Comparison of ENCODE assay signal across 8 cellular contexts in the genomic region with DNA sequence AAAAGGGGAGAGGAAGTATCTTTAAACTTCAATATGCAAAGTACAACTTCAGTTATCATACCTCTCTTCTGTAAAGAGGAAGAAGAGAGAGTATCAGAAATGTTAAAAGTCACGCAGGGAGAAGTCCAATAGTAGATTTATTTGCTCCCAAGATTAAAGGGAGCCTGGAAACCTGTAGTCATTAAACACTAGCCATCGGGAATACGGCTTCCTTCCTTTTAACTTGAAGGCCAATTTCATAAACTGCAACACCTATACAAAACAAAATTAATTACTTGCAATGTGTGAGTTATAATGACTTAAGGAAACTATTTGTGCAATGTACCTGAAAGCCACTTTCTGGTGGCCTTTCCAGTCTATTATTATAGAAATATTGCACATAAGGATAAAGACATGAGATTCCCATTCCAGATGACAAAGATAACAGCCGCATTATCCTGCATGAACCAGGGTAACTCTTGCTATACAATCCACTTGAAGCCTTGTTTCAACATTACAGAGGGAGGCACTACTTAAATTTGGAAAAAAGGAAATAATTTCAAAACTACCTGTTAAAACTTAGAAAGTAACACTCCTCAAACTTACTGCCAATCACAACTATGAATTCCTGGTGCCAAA. TPM values are rescaled to one million over a fixed set of nuclear protein-coding genes. Genes with fewer than 3 reads are reported as not detected.
DNase-seq lines count a peak whose midpoint lies in the region; ATAC-seq and TF ChIP-seq lines count a peak whose summit lies in the region.

No MANE protein-coding gene starts in this region.

- CTCF ChIA-PET in MCF 10A (lab: Yijun Ruan, JAX), result interaction anchor here (0.6 to 1.5 kb wide), 5 partner anchors 56 to 759 kb away, joined by 3 to 8 read pairs (median 4); no protein-coding TSS in a partner anchor

- DNase-seq in HT-29 (ENCODE audit: low spot score) (peak; percentile 11), MCF 10A (ENCODE audit: unreplicated experiment) (no peak), sciatic nerve (ENCODE audit: low spot score) (no peak), NCI-H146 (lab: John Stamatoyannopoulos, UW) (no peak), cerebellum (ENCODE audit: low spot score) (no peak), RKO (ENCODE audit: low spot score) (no peak)

- peak overlapping the region; percentile 89 for H3K4me3 Mint-ChIP-seq in MCF 10A (ENCODE audit: unreplicated experiment)

- peak overlapping the region; percentile 74 for H3K27ac Mint-ChIP-seq in MCF 10A (ENCODE audit: low read depth, unreplicated experiment)

- H3K4me1 ChIP-seq in ACC112 (ENCODE audit: control insufficient read depth, insufficient read depth, low read length, unreplicated experiment) (peaks cover 44% of the 10 kb centered on the region), mucosa of rectum (ENCODE audit: control insufficient read depth in 2 of 2, insufficient read depth in 2 of 2, low read length in 2 of 2) (peaks cover 11 to 29% of the 10 kb centered on the region in 2 donors)

- intact Hi-C loops in MCF 10A (cut with micrococcal nuclease) (loop anchor here (1.0 to 10.0 kb wide), 2 partner anchors 287 to 436 kb away; no protein-coding TSS in a partner anchor), sciatic nerve (cut with DNase I) (loop anchor here (10.0 kb wide), 1 partner anchor 364 kb away; no protein-coding TSS in a partner anchor)

- no peaks in the 10 kb centered on the region for H3K9me3 Mint-ChIP-seq in MCF 10A (ENCODE audit: unreplicated experiment)

- H3K36me3 Mint-ChIP-seq in MCF 10A (ENCODE audit: insufficient read depth, unreplicated experiment), result peaks cover 100% of the 10 kb centered on the region

- POLR2A ChIA-PET in MCF 10A (lab: Yijun Ruan, JAX), result interaction anchor here (0.6 to 9.6 kb wide), 36 partner anchors 7 to 962 kb away, joined by 3 to 222 read pairs (median 4); no protein-coding TSS in a partner anchor

- no peak overlapping the region for H2AFZ ChIP-seq in ACC112 (ENCODE audit: low read length, unreplicated experiment)

- H3K27ac ChIP-seq in ACC112 (ENCODE audit: low read depth, low read length) (peak overlapping the region; percentile 96), mucosa of rectum (ENCODE audit: low read depth in 2 of 2, low read length in 2 of 2) (peak overlapping the region; percentile 98 to 99)

- H3K36me3 ChIP-seq in ACC112 (ENCODE audit: insufficient read depth, low read length) (peaks cover 28% of the 10 kb centered on the region), mucosa of rectum (ENCODE audit: control insufficient read depth in 2 of 2, insufficient read depth in 2 of 2, low read length in 2 of 2) (peaks cover 16 to 24% of the 10 kb centered on the region in 2 donors)

- peaks cover 93% of the 10 kb centered on the region for H3K79me2 ChIP-seq in ACC112 (ENCODE audit: control insufficient read depth, insufficient read depth, low read length, unreplicated experiment)

- no peak for TF ChIP-seq CTCF in MCF 10A (IDR thresholded peaks at IDR 0.05; ENCODE audit: unreplicated experiment)

- no peaks in the 10 kb centered on the region for H3K27me3 ChIP-seq in ACC112 (ENCODE audit: insufficient read depth, low read length)
- H3K27me3 ChIP-seq in mucosa of rectum (ENCODE audit: control insufficient read depth in 2 of 2, insufficient read depth in 2 of 2, low read length in 2 of 2), result no peaks in the 10 kb centered on the region

- H3K9me3 ChIP-seq in mucosa of rectum (ENCODE audit: control insufficient read depth in 2 of 2, low read length in 2 of 2), result no peaks in the 10 kb centered on the region

- H3K4me1 Mint-ChIP-seq in MCF 10A (ENCODE audit: insufficient read depth, unreplicated experiment), result peaks cover 31% of the 10 kb centered on the region

- no peaks in the 10 kb centered on the region for H3K27me3 Mint-ChIP-seq in MCF 10A (ENCODE audit: insufficient read depth, unreplicated experiment)

- H3K4me3 ChIP-seq in ACC112 (ENCODE audit: low read depth, low read length) (peak overlapping the region; percentile 97), mucosa of rectum (ENCODE audit: low read length in 2 of 2) (peak overlapping the region; percentile 88 to 93)

- no peak for ATAC-seq in sciatic nerve

- H3K9ac ChIP-seq in mucosa of rectum (ENCODE audit: low read depth in 1 of 2, low read length in 2 of 2), result peak overlapping the region; percentile 64 to 99

- no TSS peak for BruUV-seq in MCF 10A (replicated peaks; lab: Mats Ljungman, UMichigan)

RNA-seq across cellular contexts. Expression of a gene that starts 4.6 kb away (rescaled TPM):
- 4.3 and 12.4 TPM in 2 replicates for total RNA-seq in HT-29 (2014; rRNA removed; shearing (Covaris generic))
- total RNA-seq in MCF 10A (2022), result 128 and 129 TPM in 2 replicates
- total RNA-seq in sciatic nerve, result 144 TPM
- 47.0 TPM for total RNA-seq in cerebellum
